Comparison of ENCODE assay signal across 1 cellular context in the genomic region with DNA sequence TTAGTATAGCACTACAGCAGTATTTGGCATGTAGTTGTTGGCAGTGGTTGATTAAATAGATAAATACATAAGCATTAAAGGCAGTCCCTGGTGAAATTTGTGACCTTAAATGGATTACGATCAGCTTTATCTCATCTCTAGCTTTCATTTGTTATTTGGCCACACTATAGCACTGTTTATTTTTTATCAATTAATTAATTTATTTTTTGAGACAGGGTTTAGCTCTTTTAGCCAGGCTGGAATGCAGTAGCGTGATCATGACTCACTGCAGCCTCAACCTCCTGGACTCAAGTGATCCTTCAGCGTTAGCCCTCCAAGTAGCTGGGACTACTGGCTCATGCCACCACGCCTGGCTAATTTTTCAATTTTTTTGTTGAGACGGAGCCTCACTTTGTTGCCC.
TF ChIP-seq lines count a peak whose summit lies in the region.

No MANE protein-coding gene starts in this region.

TF ChIP-seq in IMR-90, 13 proteins besides CTCF, POLR2A, EP300 and RAD21:
- peak; percentile 88 for TF ChIP-seq FOS (IDR thresholded peaks at IDR 0.05; ENCODE audit: low read depth, low read length)
- TF ChIP-seq, protein P1, sequence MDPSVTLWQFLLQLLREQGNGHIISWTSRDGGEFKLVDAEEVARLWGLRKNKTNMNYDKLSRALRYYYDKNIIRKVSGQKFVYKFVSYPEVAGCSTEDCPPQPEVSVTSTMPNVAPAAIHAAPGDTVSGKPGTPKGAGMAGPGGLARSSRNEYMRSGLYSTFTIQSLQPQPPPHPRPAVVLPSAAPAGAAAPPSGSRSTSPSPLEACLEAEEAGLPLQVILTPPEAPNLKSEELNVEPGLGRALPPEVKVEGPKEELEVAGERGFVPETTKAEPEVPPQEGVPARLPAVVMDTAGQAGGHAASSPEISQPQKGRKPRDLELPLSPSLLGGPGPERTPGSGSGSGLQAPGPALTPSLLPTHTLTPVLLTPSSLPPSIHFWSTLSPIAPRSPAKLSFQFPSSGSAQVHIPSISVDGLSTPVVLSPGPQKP (IDR thresholded peaks at IDR 0.05; ENCODE audit: borderline replicate concordance, low read depth, low read length), result no peak
- TF ChIP-seq, protein P2, sequence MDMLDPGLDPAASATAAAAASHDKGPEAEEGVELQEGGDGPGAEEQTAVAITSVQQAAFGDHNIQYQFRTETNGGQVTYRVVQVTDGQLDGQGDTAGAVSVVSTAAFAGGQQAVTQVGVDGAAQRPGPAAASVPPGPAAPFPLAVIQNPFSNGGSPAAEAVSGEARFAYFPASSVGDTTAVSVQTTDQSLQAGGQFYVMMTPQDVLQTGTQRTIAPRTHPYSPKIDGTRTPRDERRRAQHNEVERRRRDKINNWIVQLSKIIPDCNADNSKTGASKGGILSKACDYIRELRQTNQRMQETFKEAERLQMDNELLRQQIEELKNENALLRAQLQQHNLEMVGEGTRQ (IDR thresholded peaks at IDR 0.05; ENCODE audit: low read depth, low read length), result no peak
- peak; percentile 90 for TF ChIP-seq BHLHE40 (IDR thresholded peaks at IDR 0.05; ENCODE audit: low read depth, low read length)
